8 cellular contexts compared by ENCODE assay signal in genomic region chr7:99142727-99143521, GRCh38. TPM values are rescaled to one million over a fixed set of nuclear protein-coding genes. Genes with fewer than 3 reads are reported as not detected.
DNase-seq lines count a peak whose midpoint lies in the region; ATAC-seq and TF ChIP-seq lines count a peak whose summit lies in the region.

No MANE protein-coding gene starts in this region.

- no peak overlapping the region for H4K8ac ChIP-seq in neuronal stem cell (ENCODE audit: low read depth, low read length)

- no peaks in the 10 kb centered on the region for H3K27me3 Mint-ChIP-seq in activated naive CD4-positive, alpha-beta T cell treated with anti-CD3 and anti-CD28 coated beads for 36 hours (ENCODE audit: low read depth)

- peak overlapping the region; percentile 58 for H2BK12ac ChIP-seq in neuronal stem cell (ENCODE audit: low read length)

- no peaks in the 10 kb centered on the region for H3K79me1 ChIP-seq in neuronal stem cell (ENCODE audit: low read depth, low read length)

- H3K18ac ChIP-seq in neuronal stem cell (ENCODE audit: low read length) = peak overlapping the region; percentile 90

- H3K36me3 Mint-ChIP-seq in activated naive CD4-positive, alpha-beta T cell treated with anti-CD3 and anti-CD28 coated beads for 36 hours (ENCODE audit: low read depth) = peaks cover 4% of the 10 kb centered on the region

- peak overlapping the region; percentile 91 for H3K27ac ChIP-seq in neuronal stem cell (replicated peaks; ENCODE audit: low read length)
- peak overlapping the region; percentile 86 for H3K27ac ChIP-seq in stomach smooth muscle (ENCODE audit: low read length)

- peak overlapping the region; percentile 94 for H3K23ac ChIP-seq in neuronal stem cell (ENCODE audit: low read depth, low read length, poor library complexity)

- H2BK120ac ChIP-seq in neuronal stem cell (ENCODE audit: low read depth, low read length) = no peak overlapping the region

- H3K4me1 Mint-ChIP-seq in activated naive CD4-positive, alpha-beta T cell treated with anti-CD3 and anti-CD28 coated beads for 36 hours (ENCODE audit: low read depth) = peaks cover 47% of the 10 kb centered on the region

- intact Hi-C loops in activated naive CD4-positive, alpha-beta T cell treated with anti-CD3 and anti-CD28 coated beads for 36 hours (cut with micrococcal nuclease) = loop anchor here (1.0 to 5.0 kb wide), 9 partner anchors 36 to 1284 kb away; partner anchors contain the start of genes ARPC1A, BUD31, MEPCE and PDAP1

- H2BK15ac ChIP-seq in neuronal stem cell (ENCODE audit: low read length) = no peak overlapping the region

- peak overlapping the region; percentile 21 for H3K14ac ChIP-seq in neuronal stem cell (ENCODE audit: low read length)

- DNase-seq in GM13977 (ENCODE audit: low spot score) (peak; percentile 87), MG63 (peak; percentile 91), SK-N-DZ (ENCODE audit: low spot score) (peak; percentile 67), globus pallidus (ENCODE audit: low spot score) (peak; percentile 93), neuronal stem cell (ENCODE audit: low spot score) (peak; percentile 94)
- DNase-seq in activated naive CD4-positive, alpha-beta T cell treated with anti-CD3 and anti-CD28 coated beads for 36 hours = peak; percentile 98

- H2AK5ac ChIP-seq in neuronal stem cell (ENCODE audit: low read depth, low read length) = no peak overlapping the region

- CTCF ChIA-PET in activated naive CD4-positive, alpha-beta T cell treated with anti-CD3 and anti-CD28 coated beads for 36 hours (lab: Charles Lee) = no interaction called here

- H3K27me3 ChIP-seq in MG63 (no peaks in the 10 kb centered on the region), neuronal stem cell (ENCODE audit: control insufficient read depth in 3 of 3, insufficient read depth in 3 of 3, low read depth in 1 of 3, low read length in 3 of 3) (no peaks in the 10 kb centered on the region), stomach smooth muscle (ENCODE audit: control insufficient read depth in 1 of 2, insufficient read depth in 2 of 2, low read length in 2 of 2) (no peaks in the 10 kb centered on the region)

- peak overlapping the region; percentile 90 for H3K4me3 Mint-ChIP-seq in activated naive CD4-positive, alpha-beta T cell treated with anti-CD3 and anti-CD28 coated beads for 36 hours

- no peak overlapping the region for H4K91ac ChIP-seq in neuronal stem cell (ENCODE audit: low read depth, low read length, poor library complexity)

- in situ Hi-C loops in GM13977 (cut with MboI; ENCODE audit: low pct_unique_long_range_greater_than_20kb, low sequenced_read_pairs, unreplicated experiment) = no loop called here

- ATAC-seq in HG03469 (IDR thresholded peaks at IDR 0.05; ENCODE audit: unreplicated experiment) = no peak

- no peak overlapping the region for H2BK5ac ChIP-seq in neuronal stem cell (ENCODE audit: low read length)

- H3K27ac Mint-ChIP-seq in activated naive CD4-positive, alpha-beta T cell treated with anti-CD3 and anti-CD28 coated beads for 36 hours = peak overlapping the region; percentile 63

- H3K4me3 ChIP-seq in MG63 (peak overlapping the region; percentile 68), neuronal stem cell (ENCODE audit: low read length in 2 of 2) (peak overlapping the region; percentile 65 to 74), stomach smooth muscle (ENCODE audit: low read length in 2 of 2) (peak overlapping the region; percentile 57 to 74)

- no peaks in the 10 kb centered on the region for H3K36me3 ChIP-seq in MG63
- H3K36me3 ChIP-seq in neuronal stem cell (replicated peaks in 1 of 2; ENCODE audit: control insufficient read depth in 2 of 2, insufficient read depth in 2 of 2, low read length in 2 of 2) = peaks cover 0 to 9% of the 10 kb centered on the region in 2 donors
- no peaks in the 10 kb centered on the region for H3K36me3 ChIP-seq in stomach smooth muscle (ENCODE audit: control insufficient read depth in 2 of 2, insufficient read depth in 2 of 2, low read length in 2 of 2)

- H3K4ac ChIP-seq in neuronal stem cell (ENCODE audit: low read length) = no peak overlapping the region

- H3K4me2 ChIP-seq in neuronal stem cell (ENCODE audit: insufficient read depth, low read length, poor library complexity, severe bottlenecking) = peak overlapping the region; percentile 33

- H3K9me3 ChIP-seq in MG63 (no peaks in the 10 kb centered on the region), neuronal stem cell (replicated peaks in 1 of 2; ENCODE audit: control insufficient read depth in 2 of 2, insufficient read depth in 1 of 2, low read depth in 1 of 2, low read length in 2 of 2) (no peaks in the 10 kb centered on the region), stomach smooth muscle (ENCODE audit: control insufficient read depth in 2 of 2, low read length in 2 of 2) (no peaks in the 10 kb centered on the region)

- peak overlapping the region; percentile 81 for H3K9ac ChIP-seq in neuronal stem cell (ENCODE audit: low read depth, low read length, poor library complexity)
- peak overlapping the region; percentile 58 to 87 for H3K9ac ChIP-seq in stomach smooth muscle (ENCODE audit: low read length in 2 of 2)

- peaks cover 11% of the 10 kb centered on the region in 2 donors for H3K4me1 ChIP-seq in neuronal stem cell (ENCODE audit: control insufficient read depth in 2 of 2, insufficient read depth in 1 of 2, low read depth in 1 of 2, low read length in 2 of 2)
- H3K4me1 ChIP-seq in stomach smooth muscle (ENCODE audit: control insufficient read depth, insufficient read depth, low read length) = peaks cover 10% of the 10 kb centered on the region

- H3K9me3 Mint-ChIP-seq in activated naive CD4-positive, alpha-beta T cell treated with anti-CD3 and anti-CD28 coated beads for 36 hours = no peaks in the 10 kb centered on the region

- H2AFZ ChIP-seq in neuronal stem cell (ENCODE audit: low read length) = peak overlapping the region; percentile 64

- no CpG with 5 or more reads among the region's 33 CpGs for WGBS in neuronal stem cell (ENCODE audit: extremely low coverage in 2 of 2, insufficient read length in 2 of 2, insufficient replicate concordance in 1 of 2), 2 donors

- no peak for TF ChIP-seq CTCF in GM13977 (IDR thresholded peaks at IDR 0.05; ENCODE audit: extremely low read depth, insufficient read depth, missing control alignments)

RNA-seq across cellular contexts. Expression of gene SMURF1, which starts 1.0 kb away (rescaled TPM):
- 14.2 and 15.5 TPM in 2 replicates for total RNA-seq in MG63 (2014; rRNA removed; shearing (Covaris generic); ENCODE audit: low replicate concordance)
- 8.2 and 8.9 TPM in 2 replicates for polyA plus RNA-seq in SK-N-DZ (2014; cell fraction: cytosol; rRNA removed)
- polyA plus RNA-seq in SK-N-DZ (2014; cell fraction: nucleus; rRNA removed) = 10.1 and 12.1 TPM in 2 replicates
- 10 to 100 TPM; 10.1 to 11.1 TPM for total RNA-seq in activated naive CD4-positive, alpha-beta T cell treated with anti-CD3 and anti-CD28 coated beads for 36 hours
- 14.5 TPM for polyA plus RNA-seq in neuronal stem cell (2013, experiment 1 of 2)
- 14.3 TPM for polyA plus RNA-seq in neuronal stem cell (2013, experiment 2 of 2)
